8 cellular contexts compared by ENCODE assay signal in the genomic region with DNA sequence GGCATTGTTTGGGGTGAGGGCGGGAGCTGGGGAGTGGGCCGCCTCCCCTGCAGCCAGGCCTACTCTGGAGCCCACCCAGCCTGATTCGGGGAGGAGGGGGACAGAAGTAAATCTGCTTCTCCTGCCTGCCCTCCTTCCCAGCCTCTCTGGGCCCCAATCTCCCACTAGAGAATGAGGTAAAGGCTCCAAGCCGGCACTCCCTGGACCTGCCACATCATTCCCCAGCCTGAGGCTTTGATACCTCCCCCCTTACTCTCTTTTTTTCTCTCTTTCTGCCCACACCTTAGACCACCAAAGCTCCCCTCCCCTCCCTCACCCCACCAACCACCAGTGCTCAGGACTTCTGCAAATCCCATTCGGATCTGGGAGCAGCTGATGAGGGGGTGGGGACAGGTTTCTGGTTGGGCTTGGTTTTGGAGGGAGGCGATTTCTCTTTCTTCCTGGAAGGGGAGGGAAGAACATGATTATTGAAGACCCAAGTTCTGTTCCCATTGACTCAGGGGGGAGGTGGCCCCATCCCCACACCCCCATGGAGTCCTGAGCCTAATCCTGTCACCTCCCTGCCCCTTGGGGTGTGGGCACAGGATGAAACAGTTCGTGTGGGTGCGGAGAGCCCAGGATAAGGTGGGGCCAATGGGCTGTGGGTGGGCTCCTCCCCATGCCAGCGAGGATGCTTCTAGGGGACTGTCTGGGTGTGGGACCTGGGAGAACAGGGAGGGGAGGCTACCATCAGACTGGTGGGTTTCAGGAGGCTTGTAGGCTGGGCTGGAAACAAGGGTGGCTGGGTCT. TPM values are rescaled to one million over a fixed set of nuclear protein-coding genes. Genes with fewer than 3 reads are reported as not detected.
DNase-seq lines count a peak whose midpoint lies in the region; ATAC-seq lines count a peak whose summit lies in the region.

No MANE protein-coding gene starts in this region.

- no peak for ATAC-seq in Right ventricle myocardium superior (ENCODE audit: poor library complexity)
- no peak for ATAC-seq in Right ventricle myocardium inferior
- ATAC-seq in HG03175 (IDR thresholded peaks at IDR 0.05; ENCODE audit: unreplicated experiment), result no peak

- DNase-seq in Right ventricle myocardium superior, result peak; percentile 39
- no peak for DNase-seq in Right ventricle myocardium inferior (ENCODE audit: missing footprints)
- DNase-seq in stimulated activated CD8-positive, alpha-beta memory T cell treated with anti-CD3 and anti-CD28 coated beads, Interleukin-4, amount 100 ng/mL, for 48 hours, result peak; percentile 42
- no peak for DNase-seq in T-helper 9 cell
- no peak for DNase-seq in activated effector memory CD4-positive, alpha-beta T cell treated with anti-CD3 and anti-CD28 coated beads, Interleukin-2, amount 50 U/mL, for 16 hours

- peaks cover 72% of the 10 kb centered on the region for H3K4me1 Mint-ChIP-seq in activated naive CD4-positive, alpha-beta T cell treated with anti-CD3 and anti-CD28 coated beads, Interleukin-2, amount 50 U/mL, for 24 hours

- H3K4me3 ChIP-seq in iPS-11a (ENCODE audit: low read depth, low read length), result peak overlapping the region; percentile 68

- H3K36me3 Mint-ChIP-seq in activated naive CD4-positive, alpha-beta T cell treated with anti-CD3 and anti-CD28 coated beads, Interleukin-2, amount 50 U/mL, for 24 hours, result peaks cover 5% of the 10 kb centered on the region

- no peaks in the 10 kb centered on the region for H3K9me3 Mint-ChIP-seq in activated naive CD4-positive, alpha-beta T cell treated with anti-CD3 and anti-CD28 coated beads, Interleukin-2, amount 50 U/mL, for 24 hours

- no peaks in the 10 kb centered on the region for H3K27me3 Mint-ChIP-seq in activated naive CD4-positive, alpha-beta T cell treated with anti-CD3 and anti-CD28 coated beads, Interleukin-2, amount 50 U/mL, for 24 hours

- H3K27ac Mint-ChIP-seq in activated naive CD4-positive, alpha-beta T cell treated with anti-CD3 and anti-CD28 coated beads, Interleukin-2, amount 50 U/mL, for 24 hours, result peak overlapping the region; percentile 97

- intact Hi-C loops in Right ventricle myocardium superior (cut with DNase I) (loop anchor here (5.0 to 10.0 kb wide), 2 partner anchors 67 to 130 kb away; partner anchors contain the start of gene THRAP3), Right ventricle myocardium inferior (cut with DNase I) (no loop called here)

- peak overlapping the region; percentile 94 for H3K4me3 Mint-ChIP-seq in activated naive CD4-positive, alpha-beta T cell treated with anti-CD3 and anti-CD28 coated beads, Interleukin-2, amount 50 U/mL, for 24 hours

RNA-seq across cellular contexts. Expression of gene MAP7D1, which starts 1.3 kb away (rescaled TPM):
- 390 TPM for total RNA-seq in Right ventricle myocardium superior
- 383 TPM for total RNA-seq in Right ventricle myocardium inferior

RNA-seq across cellular contexts. Expression of gene TRAPPC3, which starts 8.0 kb away (rescaled TPM):
- total RNA-seq in Right ventricle myocardium superior (59.6 TPM), Right ventricle myocardium inferior (53.9 TPM)

RNA-seq across cellular contexts. Expression of gene COL8A2, which starts 32.3 kb away (rescaled TPM):
- total RNA-seq in Right ventricle myocardium superior (1.4 TPM), Right ventricle myocardium inferior (1.0 TPM)

Comparison
In these comparisons a context has a peak if more than half of its experiments do, and no peak if none do; other contexts are left out.
1. DNase-seq: peak in Right ventricle myocardium superior (single experiment) and stimulated activated CD8-positive, alpha-beta memory T cell treated with anti-CD3 and anti-CD28 coated beads, Interleukin-4, amount 100 ng/mL, for 48 hours (single experiment); none in Right ventricle myocardium inferior (single experiment), T-helper 9 cell (single experiment) and activated effector memory CD4-positive, alpha-beta T cell treated with anti-CD3 and anti-CD28 coated beads, Interleukin-2, amount 50 U/mL, for 16 hours (single experiment).